ENCODE assay signal across 17 cellular contexts in genomic region chr16:1596516-1596915, GRCh38. TPM values are rescaled to one million over a fixed set of nuclear protein-coding genes. Genes with fewer than 3 reads are reported as not detected.
DNase-seq lines count a peak whose midpoint lies in the region; ATAC-seq and TF ChIP-seq lines count a peak whose summit lies in the region.
"Had no signal": no experiment of that assay in that cellular context is flagged by ENCODE, and none has a peak within 500 bp of the region (broad histone marks: within the 10 kb centered on the region; RNA-seq: fewer than 3 reads in every experiment).

No MANE protein-coding gene starts in this region.

- H2BK20ac ChIP-seq in IMR-90 (ENCODE audit: low read depth, low read length), result no peak overlapping the region

- H3K4me2 ChIP-seq in IMR-90 (ENCODE audit: low read depth, low read length) (no peak overlapping the region), trophoblast cell (ENCODE audit: low read length) (no peak overlapping the region)
- H3K4me2 ChIP-seq: A549 had no signal

- POLR2A ChIA-PET in IMR-90 (lab: Charles Lee; ENCODE audit: unreplicated experiment), result no interaction called here

- no peak overlapping the region for H4K5ac ChIP-seq in IMR-90 (ENCODE audit: low read depth, low read length)

- H2AFZ ChIP-seq in IMR-90 (replicated peaks; ENCODE audit: low read length, poor library complexity) (no peak overlapping the region), trophoblast cell (ENCODE audit: insufficient read depth, low read length, poor library complexity) (no peak overlapping the region)

- DNase-seq in IMR-90 (no peak), neural crest cell (ENCODE audit: low read depth, low spot score) (no peak), trophoblast cell (peak; percentile 68 to 75), SIG-M5 (lab: John Stamatoyannopoulos, UW) (no peak), sciatic nerve (ENCODE audit: low spot score) (no peak)
- DNase-seq: AML-193; Caco-2; Calu3; CD4-positive, alpha-beta T cell; CD8-positive, alpha-beta T cell; DMS79 treated with DMSO at 0.1 percent for 48 hours; GF-D8 had no signal

- H3K9me3 Mint-ChIP-seq in neural crest cell, result no peaks in the 10 kb centered on the region
- H3K9me3 Mint-ChIP-seq: CD4-positive, alpha-beta T cell; CD8-positive, alpha-beta T cell had no signal

- no TSS peak for BruUV-seq in IMR-90 (replicated peaks; lab: Mats Ljungman, UMichigan)

- no peak overlapping the region for H3K9ac ChIP-seq in IMR-90 (ENCODE audit: low read depth, low read length)
- no peak overlapping the region for H3K9ac ChIP-seq in trophoblast cell (ENCODE audit: low read length)
- H3K9ac ChIP-seq: BLaER1 treated with 17β-estradiol and CSF1 and Interleukin-3, amounts not matched to agents 10 nM and 100 nM had no signal

- H4K91ac ChIP-seq in IMR-90 (ENCODE audit: insufficient read depth, low read depth, low read length) (no peak overlapping the region), trophoblast cell (ENCODE audit: low read depth, low read length) (no peak overlapping the region)

- H4K8ac ChIP-seq in IMR-90 (ENCODE audit: low read depth in 2 of 2, low read length in 2 of 2), result no peak overlapping the region
- H4K8ac ChIP-seq in trophoblast cell (ENCODE audit: low read depth, low read length), result no peak overlapping the region

- H3K79me1 ChIP-seq in IMR-90 (ENCODE audit: low read depth in 1 of 2, low read length in 2 of 2) (no peaks in the 10 kb centered on the region), trophoblast cell (ENCODE audit: low read length) (no peaks in the 10 kb centered on the region)

- H2BK120ac ChIP-seq in IMR-90 (ENCODE audit: low read depth, low read length) (no peak overlapping the region), trophoblast cell (ENCODE audit: insufficient read depth, low read length, poor library complexity) (no peak overlapping the region)

- no peaks in the 10 kb centered on the region for H3K4me1 Mint-ChIP-seq in neural crest cell
- H3K4me1 Mint-ChIP-seq: B cell had no signal

- no peak overlapping the region for H2BK15ac ChIP-seq in IMR-90 (ENCODE audit: low read depth, low read length)

- no peaks in the 10 kb centered on the region for H3K79me2 ChIP-seq in trophoblast cell (ENCODE audit: control insufficient read depth, insufficient read depth, low read length, poor library complexity)

- H2BK5ac ChIP-seq in IMR-90 (ENCODE audit: low read depth, low read length, poor library complexity, severe bottlenecking), result no peak overlapping the region
- no peak overlapping the region for H2BK5ac ChIP-seq in trophoblast cell (ENCODE audit: low read depth, low read length, poor library complexity)

- no peak overlapping the region for H3K27ac Mint-ChIP-seq in neural crest cell (ENCODE audit: unreplicated experiment)
- H3K27ac Mint-ChIP-seq: B cell; CD4-positive, alpha-beta T cell; CD8-positive, alpha-beta T cell had no signal

- no peaks in the 10 kb centered on the region for H3K4me1 ChIP-seq in IMR-90 (ENCODE audit: control insufficient read depth, insufficient read depth, low read length)
- H3K4me1 ChIP-seq in trophoblast cell (ENCODE audit: control insufficient read depth in 1 of 2, insufficient read depth in 2 of 2, low read length in 2 of 2), result no peaks in the 10 kb centered on the region
- H3K4me1 ChIP-seq: A549, Caco-2 had no signal

- in situ Hi-C loops in IMR-90 (cut with MboI; ENCODE audit: low sequenced_read_pairs), result no loop called here

- no peak for TF ChIP-seq RAD21 in IMR-90 (IDR thresholded peaks at IDR 0.05; ENCODE audit: low read length)

- no peak overlapping the region for H3K4ac ChIP-seq in IMR-90 (ENCODE audit: low read depth, low read length)
- no peak overlapping the region for H3K4ac ChIP-seq in trophoblast cell (ENCODE audit: low read depth, low read length)

- dilution Hi-C loops in IMR-90 (cut with HindIII; ENCODE audit: low sequenced_read_pairs, unreplicated experiment), result no loop called here

- TF ChIP-seq CTCF in IMR-90 (conservative IDR thresholded peaks at IDR 0.05; ENCODE audit: low read depth, low read length), result no peak
- no peak for TF ChIP-seq CTCF in neural crest cell (conservative IDR thresholded peaks at IDR 0.05)

- H3K36me3 ChIP-seq in IMR-90 (ENCODE audit: control insufficient read depth, insufficient read depth, low read length), result peaks cover 21% of the 10 kb centered on the region
- peaks cover 6 to 7% of the 10 kb centered on the region in 2 experiments for H3K36me3 ChIP-seq in trophoblast cell (ENCODE audit: control insufficient read depth in 1 of 2, insufficient read depth in 2 of 2, low read length in 2 of 2)

- peaks cover 23% of the 10 kb centered on the region for H3K36me3 Mint-ChIP-seq in neural crest cell (ENCODE audit: low read depth)
- H3K36me3 Mint-ChIP-seq: CD8-positive, alpha-beta T cell had no signal

- intact Hi-C loops in IMR-90 (cut with micrococcal nuclease), result no loop called here
- intact Hi-C loops in sciatic nerve (cut with DNase I), result no loop called here

- no peak overlapping the region for H3K23ac ChIP-seq in IMR-90 (ENCODE audit: low read depth, low read length)
- H3K23ac ChIP-seq in trophoblast cell (ENCODE audit: low read length), result no peak overlapping the region

- H2AK5ac ChIP-seq in IMR-90 (ENCODE audit: low read depth, low read length), result no peak overlapping the region
- no peak overlapping the region for H2AK5ac ChIP-seq in trophoblast cell (ENCODE audit: low read length)

- H4K20me1 ChIP-seq in IMR-90 (ENCODE audit: insufficient read depth, low read length), result no peaks in the 10 kb centered on the region

- no peak overlapping the region for H3K56ac ChIP-seq in IMR-90 (ENCODE audit: extremely low read depth, insufficient read depth, low read length)

- H3K27me3 ChIP-seq in IMR-90 (ENCODE audit: control insufficient read depth, insufficient read depth, low read length) (no peaks in the 10 kb centered on the region), trophoblast cell (ENCODE audit: insufficient read depth, low read length) (no peaks in the 10 kb centered on the region)
- H3K27me3 ChIP-seq: BLaER1 treated with 17β-estradiol and CSF1 and Interleukin-3, amounts not matched to agents 10 nM and 100 nM had no signal

- H3K14ac ChIP-seq in IMR-90 (replicated peaks; ENCODE audit: low read depth, low read length), result no peak overlapping the region
- no peak overlapping the region for H3K14ac ChIP-seq in trophoblast cell (ENCODE audit: low read length)

- TF ChIP-seq POLR2A in IMR-90 (IDR thresholded peaks at IDR 0.05; ENCODE audit: low read depth, low read length), result no peak

- H3K9me3 ChIP-seq in IMR-90 (ENCODE audit: control insufficient read depth, insufficient read depth, low read length) (no peaks in the 10 kb centered on the region), trophoblast cell (ENCODE audit: insufficient read depth, low read depth, low read length) (peaks cover 8% of the 10 kb centered on the region)
- H3K9me3 ChIP-seq: A549, Caco-2 had no signal

- CTCF ChIA-PET in IMR-90 (lab: Yijun Ruan, JAX), result no interaction called here

- no peak overlapping the region for H4K12ac ChIP-seq in trophoblast cell (ENCODE audit: low read depth, low read length)

- H3K4me3 ChIP-seq in IMR-90 (ENCODE audit: insufficient read depth, low read depth, low read length) (no peak overlapping the region), trophoblast cell (ENCODE audit: low read depth, low read length) (no peak overlapping the region)
- H3K4me3 ChIP-seq: A549; BLaER1 treated with 17β-estradiol and CSF1 and Interleukin-3, amounts not matched to agents 10 nM and 100 nM had no signal

- H2BK12ac ChIP-seq in trophoblast cell (ENCODE audit: low read length), result no peak overlapping the region

- H3K4me3 Mint-ChIP-seq in neural crest cell, result peak overlapping the region; percentile 41
- H3K4me3 Mint-ChIP-seq: B cell; CD4-positive, alpha-beta T cell; CD8-positive, alpha-beta T cell had no signal

- WGBS in IMR-90 (ENCODE audit: extremely low coverage in 2 of 2, insufficient read length in 1 of 2), 2 experiments, result no CpG with 5 or more reads among the region's 12 CpGs
- WGBS in trophoblast cell (ENCODE audit: extremely low coverage, insufficient coverage, insufficient read length), result no CpG with 5 or more reads among the region's 12 CpGs

- peak overlapping the region; percentile 26 for H2AK9ac ChIP-seq in IMR-90 (replicated peaks; ENCODE audit: low read depth, low read length, poor library complexity)

- no peaks in the 10 kb centered on the region for H3K27me3 Mint-ChIP-seq in neural crest cell (ENCODE audit: low read depth)
- H3K27me3 Mint-ChIP-seq: B cell; CD4-positive, alpha-beta T cell had no signal

- H3K18ac ChIP-seq in IMR-90 (ENCODE audit: low read depth, low read length) (no peak overlapping the region), trophoblast cell (ENCODE audit: low read length) (no peak overlapping the region)

- ATAC-seq in IMR-90 (ENCODE audit: low read depth) (no peak), sciatic nerve (no peak)
- ATAC-seq: CD8-positive, alpha-beta T cell had no signal

- H3K27ac ChIP-seq in IMR-90 (ENCODE audit: insufficient read depth, low read length), result no peak overlapping the region
- H3K27ac ChIP-seq in trophoblast cell (ENCODE audit: low read depth, low read length), result no peak overlapping the region
- H3K27ac ChIP-seq: 22Rv1; A549; BLaER1 treated with 17β-estradiol and CSF1 and Interleukin-3, amounts not matched to agents 10 nM and 100 nM; C4-2B had no signal

- H3K9me1 ChIP-seq in IMR-90 (ENCODE audit: insufficient read depth, low read length), result no peaks in the 10 kb centered on the region

TF ChIP-seq in IMR-90, 13 proteins besides CTCF, POLR2A, EP300 and RAD21 (continues in another document):
- TF ChIP-seq NFE2L2 (IDR thresholded peaks at IDR 0.05; ENCODE audit: low read depth, low read length) (no peak), MAFK (IDR thresholded peaks at IDR 0.05; ENCODE audit: low read depth, low read length) (no peak), BHLHE40 (IDR thresholded peaks at IDR 0.05; ENCODE audit: low read depth, low read length) (no peak), FOS (IDR thresholded peaks at IDR 0.05; ENCODE audit: low read depth, low read length) (no peak), MAZ (IDR thresholded peaks at IDR 0.05; ENCODE audit: borderline replicate concordance, low read depth, low read length) (no peak), CEBPB (IDR thresholded peaks at IDR 0.05; ENCODE audit: low read depth, low read length) (no peak), MXI1 (IDR thresholded peaks at IDR 0.05; ENCODE audit: borderline replicate concordance, low read depth, low read length) (no peak), SMC3 (IDR thresholded peaks at IDR 0.05; ENCODE audit: low read depth, low read length) (no peak)

RNA-seq across cellular contexts. Expression of gene IFT140, which starts 15.4 kb away (rescaled TPM):
- total RNA-seq in IMR-90 (2012; rRNA removed) (20.3 and 24.2 TPM in 2 replicates), neural crest cell (43.3 and 45.8 TPM in 2 replicates), sciatic nerve (29.2 TPM)
- 8.4 and 9.2 TPM in 2 replicates for polyA plus RNA-seq in IMR-90 (2012; rRNA removed)
- 4.7 and 14.6 TPM in 2 replicates for polyA plus RNA-seq in IMR-90 (2012; cell fraction: cytosol; rRNA removed)
- 41.6 and 56.3 TPM in 2 replicates for polyA plus RNA-seq in IMR-90 (2012; cell fraction: nucleus; rRNA removed; ENCODE audit: low replicate concordance)
- 8.5 and 9.0 TPM in 2 replicates for polyA plus RNA-seq in trophoblast cell (2013)

RNA-seq across cellular contexts. Expression of gene CRAMP1, which starts 15.6 kb away (rescaled TPM):
- total RNA-seq in IMR-90 (2012; rRNA removed) (3.2 and 3.9 TPM in 2 replicates), neural crest cell (38.3 TPM in 2 replicates), sciatic nerve (26.1 TPM)
- 11.9 and 12.0 TPM in 2 replicates for polyA plus RNA-seq in IMR-90 (2012; rRNA removed)
- polyA plus RNA-seq in IMR-90 (2012; cell fraction: cytosol; rRNA removed), result 5.1 and 9.1 TPM in 2 replicates
- 37.4 and 49.0 TPM in 2 replicates for polyA plus RNA-seq in IMR-90 (2012; cell fraction: nucleus; rRNA removed; ENCODE audit: low replicate concordance)
- 12.5 and 12.7 TPM in 2 replicates for polyA plus RNA-seq in trophoblast cell (2013)

Comparison
In these comparisons a context has a peak if more than half of its experiments do, and no peak if none do; other contexts are left out.
1. DNase-seq: peak in trophoblast cell (2 of 2); none in IMR-90 (single experiment), neural crest cell (single experiment), SIG-M5 (single experiment) and sciatic nerve (single experiment).